12 cellular contexts compared by ENCODE assay signal in the genomic region with DNA sequence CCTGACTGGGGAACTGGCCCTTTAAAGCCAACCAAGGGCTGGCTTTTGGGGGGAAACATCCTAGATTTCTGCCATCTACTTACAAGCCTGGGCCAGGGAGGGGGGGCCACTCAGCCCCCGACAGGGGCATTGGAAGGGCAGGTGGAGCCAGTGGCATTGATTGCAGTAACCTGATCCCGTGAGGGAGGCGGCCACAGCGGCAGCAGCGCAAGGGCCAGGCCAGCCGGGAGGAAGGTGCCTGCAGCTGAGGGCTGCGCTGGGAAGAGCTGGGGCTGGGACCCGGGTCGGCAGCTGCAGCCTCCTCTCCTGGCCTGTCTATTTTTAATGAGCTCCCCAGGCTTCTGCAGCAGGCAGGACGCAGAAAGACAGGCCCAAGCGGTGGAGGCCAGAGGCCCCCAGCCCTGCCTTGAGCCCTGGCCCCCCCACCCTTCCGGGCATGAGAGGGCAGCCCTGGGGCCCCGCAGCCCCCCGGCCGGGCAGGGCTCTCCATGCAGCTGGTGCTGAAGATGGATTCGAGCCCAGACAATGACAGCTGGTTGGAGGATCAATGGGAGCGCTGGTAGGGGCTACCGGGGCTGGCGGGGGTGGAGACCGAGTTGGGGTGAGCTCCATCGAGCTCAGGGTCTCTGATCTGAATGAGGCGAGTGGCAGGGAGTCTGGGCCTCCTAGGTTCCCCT. TPM values are rescaled to one million over a fixed set of nuclear protein-coding genes. Genes with fewer than 3 reads are reported as not detected.
DNase-seq lines count a peak whose midpoint lies in the region; ATAC-seq and TF ChIP-seq lines count a peak whose summit lies in the region.
"Had no signal": no experiment of that assay in that cellular context is flagged by ENCODE, and none has a peak within 500 bp of the region (broad histone marks: within the 10 kb centered on the region; RNA-seq: fewer than 3 reads in every experiment).

No MANE protein-coding gene starts in this region.

- H3K27ac Mint-ChIP-seq in activated CD8-positive, alpha-beta T cell treated with anti-CD3 and anti-CD28 coated beads for 36 hours: no peak overlapping the region
- H3K27ac Mint-ChIP-seq in activated T-cell treated with anti-CD3 and anti-CD28 coated beads, Interleukin-2, amount 50 U/mL, for 72 hours: no peak overlapping the region
- H3K27ac Mint-ChIP-seq: activated CD8-positive, alpha-beta T cell treated with anti-CD3 and anti-CD28 coated beads, Interleukin-2, amount 10 ng/mL, durations not matched to agents 7 days and 5 days; CD4-positive, CD25-positive, alpha-beta regulatory T cell had no signal

- H3K27ac ChIP-seq in liver (ENCODE audit: low read depth in 1 of 2, low read length in 2 of 2): no peak overlapping the region
- H3K27ac ChIP-seq: left lung, SK-N-MC had no signal

- peak; percentile 82 for DNase-seq in DMS53 (lab: John Stamatoyannopoulos, UW)
- peak; percentile 61 to 90 for DNase-seq in NCI-H187 (lab: John Stamatoyannopoulos, UW)
- DNase-seq in SHP77 (lab: John Stamatoyannopoulos, UW): peak; percentile 90 to 95
- DNase-seq in activated CD8-positive, alpha-beta T cell treated with anti-CD3 and anti-CD28 coated beads for 36 hours: no peak
- no peak for DNase-seq in activated T-cell treated with anti-CD3 and anti-CD28 coated beads, Interleukin-2, amount 50 U/mL, for 72 hours
- DNase-seq: activated CD8-positive, alpha-beta T cell treated with anti-CD3 and anti-CD28 coated beads, Interleukin-2, amount 10 ng/mL, durations not matched to agents 7 days and 5 days; CD4-positive, CD25-positive, alpha-beta regulatory T cell had no signal

- no peak for TF ChIP-seq RAD21 in liver (IDR thresholded peaks at IDR 0.05)

- no peaks in the 10 kb centered on the region for H3K9me3 Mint-ChIP-seq in activated CD8-positive, alpha-beta T cell treated with anti-CD3 and anti-CD28 coated beads for 36 hours
- no peaks in the 10 kb centered on the region for H3K9me3 Mint-ChIP-seq in activated T-cell treated with anti-CD3 and anti-CD28 coated beads, Interleukin-2, amount 50 U/mL, for 72 hours

- H3K4me1 Mint-ChIP-seq in activated CD8-positive, alpha-beta T cell treated with anti-CD3 and anti-CD28 coated beads for 36 hours (ENCODE audit: low read depth): peaks cover 4% of the 10 kb centered on the region
- H3K4me1 Mint-ChIP-seq in activated T-cell treated with anti-CD3 and anti-CD28 coated beads, Interleukin-2, amount 50 U/mL, for 72 hours (ENCODE audit: low read depth): no peaks in the 10 kb centered on the region

- no peak for TF ChIP-seq CTCF in liver (IDR thresholded peaks at IDR 0.05; ENCODE audit: low read depth, low read length, missing input control)
- no peak for TF ChIP-seq CTCF in activated CD8-positive, alpha-beta T cell treated with anti-CD3 and anti-CD28 coated beads for 36 hours (IDR thresholded peaks at IDR 0.05)

- intact Hi-C loops in activated CD8-positive, alpha-beta T cell treated with anti-CD3 and anti-CD28 coated beads for 36 hours (cut with micrococcal nuclease): no loop called here

- peaks cover 7 to 38% (median 24%) of the 10 kb centered on the region in 4 donors for H3K4me1 ChIP-seq in liver (ENCODE audit: control insufficient read depth in 4 of 4, insufficient read depth in 4 of 4, low read length in 3 of 4)

- POLR2A ChIA-PET in activated CD8-positive, alpha-beta T cell treated with anti-CD3 and anti-CD28 coated beads for 36 hours (lab: Charles Lee): no interaction called here

- no peak overlapping the region for H3K9ac ChIP-seq in liver (ENCODE audit: low read depth in 1 of 2, low read length in 2 of 2)

- CTCF ChIA-PET in activated CD8-positive, alpha-beta T cell treated with anti-CD3 and anti-CD28 coated beads for 36 hours (lab: Charles Lee): no interaction called here

- no peaks in the 10 kb centered on the region for H3K27me3 ChIP-seq in liver (ENCODE audit: control insufficient read depth in 4 of 4, insufficient read depth in 4 of 4, low read length in 3 of 4)

- peaks cover 15% of the 10 kb centered on the region for H3K27me3 Mint-ChIP-seq in activated CD8-positive, alpha-beta T cell treated with anti-CD3 and anti-CD28 coated beads for 36 hours
- H3K27me3 Mint-ChIP-seq in activated T-cell treated with anti-CD3 and anti-CD28 coated beads, Interleukin-2, amount 50 U/mL, for 72 hours (ENCODE audit: low read depth): peaks cover 25% of the 10 kb centered on the region

- ATAC-seq in activated CD8-positive, alpha-beta T cell treated with anti-CD3 and anti-CD28 coated beads for 36 hours: no peak
- ATAC-seq in activated T-cell treated with anti-CD3 and anti-CD28 coated beads, Interleukin-2, amount 50 U/mL, for 72 hours (replicated peaks in 1 of 2): no peak
- ATAC-seq in GM18909 (IDR thresholded peaks at IDR 0.05; ENCODE audit: poor library complexity, unreplicated experiment): no peak
- no peak for ATAC-seq in GM18868 (IDR thresholded peaks at IDR 0.05; ENCODE audit: unreplicated experiment)
- ATAC-seq: activated CD8-positive, alpha-beta T cell treated with anti-CD3 and anti-CD28 coated beads, Interleukin-2, amount 10 ng/mL, durations not matched to agents 7 days and 5 days; left lung had no signal

- no peaks in the 10 kb centered on the region for H3K36me3 ChIP-seq in liver (ENCODE audit: control insufficient read depth in 4 of 4, insufficient read depth in 3 of 4, low read depth in 1 of 4, low read length in 3 of 4)
- H3K36me3 ChIP-seq: left lung had no signal

- H3K9me3 ChIP-seq in liver (ENCODE audit: control insufficient read depth in 4 of 4, low read length in 3 of 4): no peaks in the 10 kb centered on the region
- H3K9me3 ChIP-seq: left lung had no signal

- 31% methylated on average over 22 of the region's 22 CpGs for WGBS in liver

- no peak overlapping the region for H3K4me3 Mint-ChIP-seq in activated CD8-positive, alpha-beta T cell treated with anti-CD3 and anti-CD28 coated beads for 36 hours
- H3K4me3 Mint-ChIP-seq in activated T-cell treated with anti-CD3 and anti-CD28 coated beads, Interleukin-2, amount 50 U/mL, for 72 hours: no peak overlapping the region
- H3K4me3 Mint-ChIP-seq: activated CD8-positive, alpha-beta T cell treated with anti-CD3 and anti-CD28 coated beads, Interleukin-2, amount 10 ng/mL, durations not matched to agents 7 days and 5 days; CD4-positive, CD25-positive, alpha-beta regulatory T cell had no signal

- no peak overlapping the region for H3K4me3 ChIP-seq in liver (ENCODE audit: low read depth in 1 of 3, low read length in 3 of 3)
- H3K4me3 ChIP-seq: left lung, SK-N-MC had no signal

- no peaks in the 10 kb centered on the region for H3K36me3 Mint-ChIP-seq in activated CD8-positive, alpha-beta T cell treated with anti-CD3 and anti-CD28 coated beads for 36 hours (ENCODE audit: low read depth)
- H3K36me3 Mint-ChIP-seq in activated T-cell treated with anti-CD3 and anti-CD28 coated beads, Interleukin-2, amount 50 U/mL, for 72 hours (ENCODE audit: insufficient read depth in 2 of 2): no peaks in the 10 kb centered on the region
- H3K36me3 Mint-ChIP-seq: CD4-positive, CD25-positive, alpha-beta regulatory T cell had no signal

TF ChIP-seq in liver, 16 proteins besides CTCF, POLR2A, EP300 and RAD21 (continues in another document):
- TF ChIP-seq JUND (IDR thresholded peaks at IDR 0.05): no peak
- TF ChIP-seq, protein P1, sequence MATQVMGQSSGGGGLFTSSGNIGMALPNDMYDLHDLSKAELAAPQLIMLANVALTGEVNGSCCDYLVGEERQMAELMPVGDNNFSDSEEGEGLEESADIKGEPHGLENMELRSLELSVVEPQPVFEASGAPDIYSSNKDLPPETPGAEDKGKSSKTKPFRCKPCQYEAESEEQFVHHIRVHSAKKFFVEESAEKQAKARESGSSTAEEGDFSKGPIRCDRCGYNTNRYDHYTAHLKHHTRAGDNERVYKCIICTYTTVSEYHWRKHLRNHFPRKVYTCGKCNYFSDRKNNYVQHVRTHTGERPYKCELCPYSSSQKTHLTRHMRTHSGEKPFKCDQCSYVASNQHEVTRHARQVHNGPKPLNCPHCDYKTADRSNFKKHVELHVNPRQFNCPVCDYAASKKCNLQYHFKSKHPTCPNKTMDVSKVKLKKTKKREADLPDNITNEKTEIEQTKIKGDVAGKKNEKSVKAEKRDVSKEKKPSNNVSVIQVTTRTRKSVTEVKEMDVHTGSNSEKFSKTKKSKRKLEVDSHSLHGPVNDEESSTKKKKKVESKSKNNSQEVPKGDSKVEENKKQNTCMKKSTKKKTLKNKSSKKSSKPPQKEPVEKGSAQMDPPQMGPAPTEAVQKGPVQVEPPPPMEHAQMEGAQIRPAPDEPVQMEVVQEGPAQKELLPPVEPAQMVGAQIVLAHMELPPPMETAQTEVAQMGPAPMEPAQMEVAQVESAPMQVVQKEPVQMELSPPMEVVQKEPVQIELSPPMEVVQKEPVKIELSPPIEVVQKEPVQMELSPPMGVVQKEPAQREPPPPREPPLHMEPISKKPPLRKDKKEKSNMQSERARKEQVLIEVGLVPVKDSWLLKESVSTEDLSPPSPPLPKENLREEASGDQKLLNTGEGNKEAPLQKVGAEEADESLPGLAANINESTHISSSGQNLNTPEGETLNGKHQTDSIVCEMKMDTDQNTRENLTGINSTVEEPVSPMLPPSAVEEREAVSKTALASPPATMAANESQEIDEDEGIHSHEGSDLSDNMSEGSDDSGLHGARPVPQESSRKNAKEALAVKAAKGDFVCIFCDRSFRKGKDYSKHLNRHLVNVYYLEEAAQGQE (IDR thresholded peaks at IDR 0.05): peak; percentile 38

RNA-seq across cellular contexts. Expression of a gene that starts 10.5 kb away (rescaled TPM):
- total RNA-seq in liver: 1 to 10 TPM in 1 of 2 donors, under 1 TPM in 1; 0.75 to 2.1 TPM
- polyA plus RNA-seq in liver: under 1 TPM in 1 of 2 donors, not detected in 1; 0.18 TPM
- total RNA-seq in activated CD8-positive, alpha-beta T cell treated with anti-CD3 and anti-CD28 coated beads for 36 hours: under 1 TPM; 0.43 to 0.72 TPM
- 1 to 10 TPM; 1.3 to 1.9 TPM for total RNA-seq in activated T-cell treated with anti-CD3 and anti-CD28 coated beads, Interleukin-2, amount 50 U/mL, for 72 hours
- polyA plus RNA-seq: CD4-positive, CD25-positive, alpha-beta regulatory T cell had no signal

RNA-seq across cellular contexts. Expression of a gene that starts 11.1 kb away (rescaled TPM):
- 1 to 10 TPM in 1 of 2 donors, under 1 TPM in 1; 0.89 to 1.8 TPM for total RNA-seq in liver
- 1 to 10 TPM in 1 of 2 donors, under 1 TPM in 1; 0.78 to 2.7 TPM for polyA plus RNA-seq in liver
- total RNA-seq in activated CD8-positive, alpha-beta T cell treated with anti-CD3 and anti-CD28 coated beads for 36 hours: 1 to 10 TPM; 1.4 to 1.8 TPM
- under 1 TPM; 0.50 to 0.69 TPM for total RNA-seq in activated T-cell treated with anti-CD3 and anti-CD28 coated beads, Interleukin-2, amount 50 U/mL, for 72 hours

RNA-seq across cellular contexts. Expression of a gene that starts 21.1 kb away (rescaled TPM):
- total RNA-seq in liver: 10 to 100 TPM; 18.8 to 26.1 TPM
- 10 to 100 TPM; 33.5 to 41.2 TPM for polyA plus RNA-seq in liver
- 10 to 100 TPM; 34.4 to 35.2 TPM for total RNA-seq in activated CD8-positive, alpha-beta T cell treated with anti-CD3 and anti-CD28 coated beads for 36 hours
- total RNA-seq in activated T-cell treated with anti-CD3 and anti-CD28 coated beads, Interleukin-2, amount 50 U/mL, for 72 hours: 10 to 100 TPM; 42.5 to 46.8 TPM

RNA-seq across cellular contexts. Expression of a gene that starts 25.9 kb away (rescaled TPM):
- 1 to 10 TPM; 1.3 to 1.9 TPM for total RNA-seq in liver
- polyA plus RNA-seq in liver: 1 to 10 TPM; 1.3 to 1.7 TPM
- total RNA-seq in activated CD8-positive, alpha-beta T cell treated with anti-CD3 and anti-CD28 coated beads for 36 hours: 1 to 10 TPM in 1 of 2 experiments, under 1 TPM in 1; 0.70 to 1.1 TPM
- 1 to 10 TPM in 1 of 2 donors, under 1 TPM in 1; 0.90 to 1.4 TPM for total RNA-seq in activated T-cell treated with anti-CD3 and anti-CD28 coated beads, Interleukin-2, amount 50 U/mL, for 72 hours

RNA-seq across cellular contexts. Expression of a gene that starts 49.3 kb away (rescaled TPM):
- total RNA-seq in liver: 10 to 100 TPM; 16.7 to 72.9 TPM
- 10 to 100 TPM; 18.2 to 47.9 TPM for polyA plus RNA-seq in liver
- 10 to 100 TPM; 12.3 to 15.7 TPM for total RNA-seq in activated CD8-positive, alpha-beta T cell treated with anti-CD3 and anti-CD28 coated beads for 36 hours
- total RNA-seq in activated T-cell treated with anti-CD3 and anti-CD28 coated beads, Interleukin-2, amount 50 U/mL, for 72 hours: 10 to 100 TPM; 20.2 to 23.8 TPM

Comparison
In these comparisons a context has a peak if more than half of its experiments do, and no peak if none do; other contexts are left out.
1. DNase-seq: peak in DMS53 (single experiment), NCI-H187 (2 of 2) and SHP77 (2 of 2); none in activated CD8-positive, alpha-beta T cell treated with anti-CD3 and anti-CD28 coated beads for 36 hours (single experiment) and activated T-cell treated with anti-CD3 and anti-CD28 coated beads, Interleukin-2, amount 50 U/mL, for 72 hours (0 of 2).